16 cellular contexts compared by ENCODE assay signal in genomic region chr2:182541268-182541667, GRCh38.
A peak's percentile ranks its signal among the peaks of the same experiment; 100 is the strongest.
DNase-seq lines count a peak whose midpoint lies in the region; ATAC-seq and TF ChIP-seq lines count a peak whose summit lies in the region.
"Had no signal": no experiment of that assay in that cellular context is flagged by ENCODE, and none has a peak within 500 bp of the region (broad histone marks: within the 10 kb centered on the region; RNA-seq: fewer than 3 reads in every experiment).

No MANE protein-coding gene starts in this region.

- H3K4me1 Mint-ChIP-seq in T-helper 17 cell: no peaks in the 10 kb centered on the region

- no peak overlapping the region for H3K4me2 ChIP-seq in SK-N-SH
- H3K4me2 ChIP-seq: hepatocyte had no signal

- POLR2A ChIA-PET in SK-N-SH (lab: Yijun Ruan, JAX): no interaction called here

- no peaks in the 10 kb centered on the region for H3K79me2 ChIP-seq in SK-N-SH (ENCODE audit: insufficient read depth)
- H3K79me2 ChIP-seq: hepatocyte had no signal

- H3K4me3 ChIP-seq in SK-N-SH (ENCODE audit: low read depth in 2 of 2, low read length in 1 of 2): no peak overlapping the region
- H3K4me3 ChIP-seq: cardiac muscle cell, hepatocyte, ovary, SJSA1 had no signal

- no peaks in the 10 kb centered on the region for H3K27me3 ChIP-seq in SK-N-SH (ENCODE audit: insufficient read depth)
- H3K27me3 ChIP-seq: cardiac muscle cell, hepatocyte, ovary, SJSA1 had no signal

- H3K36me3 ChIP-seq in SK-N-SH (replicated peaks in 1 of 2; ENCODE audit: control insufficient read depth in 1 of 2, insufficient read depth in 2 of 2, low read length in 1 of 2): no peaks in the 10 kb centered on the region
- H3K36me3 ChIP-seq: cardiac muscle cell, ovary, SJSA1 had no signal

- peak overlapping the region; percentile 21; the same call in 1 of the 2 replicates for H2AFZ ChIP-seq in SK-N-SH (ENCODE audit: low read depth)
- H2AFZ ChIP-seq: hepatocyte had no signal

- no peaks in the 10 kb centered on the region for H3K36me3 Mint-ChIP-seq in T-helper 17 cell (ENCODE audit: low read depth)

- DNase-seq in SK-N-SH (no peak), T-helper 17 cell (no peak), AG08396 (ENCODE audit: low spot score) (no peak), NCI-H2227 (lab: John Stamatoyannopoulos, UW; ENCODE audit: unreplicated experiment) (no peak)
- no peak for DNase-seq in activated CD4-positive, alpha-beta T cell treated with anti-CD3 and anti-CD28 coated beads for 1 hour
- DNase-seq: 8988T; activated CD4-positive, CD25-positive, alpha-beta regulatory T cell treated with anti-CD3 and anti-CD28 coated beads, Interleukin-2, amount 50 U/mL, for 72 hours; NCI-H69; ovary; stimulated activated naive CD4-positive, alpha-beta T cell treated with Interleukin-2 at 50 U/mL for 16 hours had no signal

- peaks cover 0 to 12% of the 10 kb centered on the region in 2 experiments; a peak in 2 of 4 replicates for H3K4me1 ChIP-seq in SK-N-SH (ENCODE audit: control insufficient read depth in 1 of 2, insufficient read depth in 2 of 2, low read depth in 1 of 2, low read length in 1 of 2)
- H3K4me1 ChIP-seq: SJSA1 had no signal

- H3K27me3 Mint-ChIP-seq in T-helper 17 cell: peaks cover 7% of the 10 kb centered on the region

- no peaks in the 10 kb centered on the region for H3F3A ChIP-seq in SK-N-SH (replicated peaks; ENCODE audit: insufficient read depth)

- no peaks in the 10 kb centered on the region for H4K20me1 ChIP-seq in SK-N-SH (ENCODE audit: insufficient read depth)

- no peak for TF ChIP-seq EP300 in SK-N-SH (IDR thresholded peaks at IDR 0.05; ENCODE audit: borderline replicate concordance in 1 of 2, low read depth in 1 of 2, low read length in 1 of 2)

- no peaks in the 10 kb centered on the region for H3K9me2 ChIP-seq in SK-N-SH

- H3K27ac Mint-ChIP-seq in T-helper 17 cell: no peak overlapping the region

- no peak for TF ChIP-seq RAD21 in SK-N-SH (IDR thresholded peaks at IDR 0.05; ENCODE audit: low read length)

- ATAC-seq in SK-N-SH treated with all-trans-retinoic acid at 6 μM for 48 hours (no peak), GM21825 (IDR thresholded peaks at IDR 0.05; ENCODE audit: unreplicated experiment) (peak; percentile 85), HG03378 (IDR thresholded peaks at IDR 0.05; ENCODE audit: unreplicated experiment) (peak; percentile 81), T-helper 17 cell (no peak)

- no peak overlapping the region; a peak in 1 of 4 replicates for H3K27ac ChIP-seq in SK-N-SH (ENCODE audit: low read depth in 2 of 2, low read length in 1 of 2)
- H3K27ac ChIP-seq: cardiac muscle cell, hepatocyte, ovary, SJSA1 had no signal

- TF ChIP-seq CTCF in SK-N-SH (IDR thresholded peaks at IDR 0.05): no peak

- H3K9ac ChIP-seq in SK-N-SH: no peak overlapping the region

- no peak overlapping the region for H3K4me3 Mint-ChIP-seq in T-helper 17 cell

- CTCF ChIA-PET in SK-N-SH (lab: Yijun Ruan, JAX): interaction anchor here (0.9 kb wide), 1 partner anchor 354 kb away, joined by 3 read pairs; no protein-coding TSS in a partner anchor

- H3K9me3 ChIP-seq in SK-N-SH (no peaks in the 10 kb centered on the region), T-helper 17 cell (ENCODE audit: control insufficient read depth, low read length, poor library complexity, severe bottlenecking) (no peaks in the 10 kb centered on the region)
- H3K9me3 ChIP-seq: ovary, SJSA1 had no signal

TF ChIP-seq in SK-N-SH, 30 proteins besides CTCF, POLR2A, EP300 and RAD21 (continues in another document):
- TF ChIP-seq SIN3A (IDR thresholded peaks at IDR 0.05; ENCODE audit: borderline replicate concordance, low read depth, low read length) (no peak), RFX5 (IDR thresholded peaks at IDR 0.05; ENCODE audit: low read length) (no peak), RXRA (IDR thresholded peaks at IDR 0.05; ENCODE audit: borderline replicate concordance, low read depth) (no peak), GABPA (IDR thresholded peaks at IDR 0.05; ENCODE audit: low read depth) (no peak), MEF2A (IDR thresholded peaks at IDR 0.05; ENCODE audit: borderline replicate concordance, low read depth) (no peak), ZBTB33 (IDR thresholded peaks at IDR 0.05; ENCODE audit: borderline replicate concordance, low read depth) (no peak), ELF1 (IDR thresholded peaks at IDR 0.05) (no peak), MAX (IDR thresholded peaks at IDR 0.05; ENCODE audit: low read depth) (no peak), FOXM1 (IDR thresholded peaks at IDR 0.05; ENCODE audit: low read depth) (no peak), FOSL2 (IDR thresholded peaks at IDR 0.05; ENCODE audit: borderline replicate concordance, low read depth) (no peak), GATA2 (CRISPR knock-in tag; IDR thresholded peaks at IDR 0.05) (no peak)

TF ChIP-seq in SK-N-SH treated with all-trans-retinoic acid at 6 μM for 48 hours, 23 proteins besides CTCF, POLR2A, EP300 and RAD21:
- TF ChIP-seq RARB (CRISPR knock-in tag; IDR thresholded peaks at IDR 0.05) (no peak), ZNF8 (CRISPR knock-in tag; IDR thresholded peaks at IDR 0.05) (no peak)

Comparison
In these comparisons a context has a peak if more than half of its experiments do, and no peak if none do; other contexts are left out.
1. ATAC-seq: peak in GM21825 (single experiment) and HG03378 (single experiment); none in SK-N-SH treated with all-trans-retinoic acid at 6 μM for 48 hours (single experiment) and T-helper 17 cell (single experiment).